1 cellular context compared by ENCODE assay signal in genomic region chr11:6681505-6681904, GRCh38.
TF ChIP-seq lines count a peak whose summit lies in the region.

No MANE protein-coding gene starts in this region.

TF ChIP-seq in GM12878, 131 proteins besides CTCF, POLR2A, EP300 and RAD21:
- TF ChIP-seq WRNIP1 (IDR thresholded peaks at IDR 0.05; ENCODE audit: borderline replicate concordance, low read depth, low read length) (no peak), HSF1 (IDR thresholded peaks at IDR 0.05; ENCODE audit: low read depth, low read length) (no peak), BCL3 (IDR thresholded peaks at IDR 0.05; ENCODE audit: borderline replicate concordance, insufficient read depth, low read depth, low read length, poor library complexity, severe bottlenecking) (no peak), NKRF (conservative IDR thresholded peaks at IDR 0.05) (no peak), TBL1XR1 (IDR thresholded peaks at IDR 0.05; ENCODE audit: low read depth, low read length) (no peak), SRF (IDR thresholded peaks at IDR 0.05; ENCODE audit: low read depth in 2 of 2, low read length in 2 of 2) (no peak), CREM (IDR thresholded peaks at IDR 0.05; ENCODE audit: low read depth) (no peak), KLF5 (IDR thresholded peaks at IDR 0.05; ENCODE audit: partially characterized antibody) (no peak), RBBP5 (conservative IDR thresholded peaks at IDR 0.05) (no peak), SMC3 (IDR thresholded peaks at IDR 0.05; ENCODE audit: borderline replicate concordance, low read length) (no peak), PRDM15 (CRISPR knock-in tag; IDR thresholded peaks at IDR 0.05) (no peak)
